Comparison of ENCODE assay signal across 9 cellular contexts in genomic region chr3:51024765-51025681, GRCh38.
DNase-seq lines count a peak whose midpoint lies in the region; ATAC-seq and TF ChIP-seq lines count a peak whose summit lies in the region.
"Had no signal": no experiment of that assay in that cellular context is flagged by ENCODE, and none has a peak within 500 bp of the region (broad histone marks: within the 10 kb centered on the region; RNA-seq: fewer than 3 reads in every experiment).

No MANE protein-coding gene starts in this region.

- TF ChIP-seq POLR2A in thyroid gland (IDR thresholded peaks at IDR 0.05) (no peak), suprapubic skin (IDR thresholded peaks at IDR 0.05) (no peak)

- 53 to 59% methylated on average over 10 of the region's 10 CpGs for WGBS in thyroid gland, 2 donors
- 14% methylated on average over 8 of the region's 10 CpGs for WGBS in suprapubic skin

- no peaks in the 10 kb centered on the region for H3K27me3 Mint-ChIP-seq in activated T-cell treated with anti-CD3 and anti-CD28 coated beads, Interleukin-2, amount 50 U/mL, for 72 hours (ENCODE audit: low read depth)
- H3K27me3 Mint-ChIP-seq in naive thymus-derived CD4-positive, alpha-beta T cell, result peaks cover 0 to 8% (median 0%) of the 10 kb centered on the region in 5 donors

- peak; percentile 92 to 94 for ATAC-seq in activated T-cell treated with anti-CD3 and anti-CD28 coated beads, Interleukin-2, amount 50 U/mL, for 72 hours (replicated peaks in 1 of 2)
- ATAC-seq in naive thymus-derived CD4-positive, alpha-beta T cell, result peak; percentile 96
- ATAC-seq in HG03175 (IDR thresholded peaks at IDR 0.05; ENCODE audit: unreplicated experiment) (no peak), HG03571 (IDR thresholded peaks at IDR 0.05; ENCODE audit: unreplicated experiment) (no peak)

- H3K36me3 ChIP-seq in naive thymus-derived CD4-positive, alpha-beta T cell (ENCODE audit: control insufficient read depth in 2 of 3, insufficient read depth in 3 of 3, low read length in 3 of 3), result no peaks in the 10 kb centered on the region
- no peaks in the 10 kb centered on the region for H3K36me3 ChIP-seq in thyroid gland
- no peaks in the 10 kb centered on the region for H3K36me3 ChIP-seq in suprapubic skin

- POLR2A ChIA-PET in naive thymus-derived CD4-positive, alpha-beta T cell (lab: Charles Lee), result interaction anchor here (0.6 to 2.2 kb wide), 14 partner anchors 9 to 458 kb away, joined by 3 to 13 read pairs (median 4); partner anchors contain the start of genes C3orf18 and MANF

- H3K4me1 Mint-ChIP-seq in activated T-cell treated with anti-CD3 and anti-CD28 coated beads, Interleukin-2, amount 50 U/mL, for 72 hours (ENCODE audit: low read depth), result peaks cover 32% of the 10 kb centered on the region
- peaks cover 27 to 72% (median 70%) of the 10 kb centered on the region in 7 donors for H3K4me1 Mint-ChIP-seq in naive thymus-derived CD4-positive, alpha-beta T cell
- H3K4me1 Mint-ChIP-seq: neural crest cell had no signal

- no peak for TF ChIP-seq EP300 in suprapubic skin (IDR thresholded peaks at IDR 0.05)

- H3K4me1 ChIP-seq in naive thymus-derived CD4-positive, alpha-beta T cell (ENCODE audit: control insufficient read depth in 2 of 2, insufficient read depth in 2 of 2, low read length in 2 of 2), result peaks cover 36 to 41% of the 10 kb centered on the region in 2 donors
- H3K4me1 ChIP-seq in thyroid gland (peaks cover 5 to 17% of the 10 kb centered on the region in 2 donors), suprapubic skin (no peaks in the 10 kb centered on the region)

- peaks cover 2 to 9% of the 10 kb centered on the region in 2 donors for H3K9me3 Mint-ChIP-seq in activated T-cell treated with anti-CD3 and anti-CD28 coated beads, Interleukin-2, amount 50 U/mL, for 72 hours
- H3K9me3 Mint-ChIP-seq in naive thymus-derived CD4-positive, alpha-beta T cell, result peaks cover 0 to 35% (median 12%) of the 10 kb centered on the region in 11 donors

- peaks cover 2 to 7% of the 10 kb centered on the region in 2 donors for H3K36me3 Mint-ChIP-seq in activated T-cell treated with anti-CD3 and anti-CD28 coated beads, Interleukin-2, amount 50 U/mL, for 72 hours (ENCODE audit: insufficient read depth in 2 of 2)
- H3K36me3 Mint-ChIP-seq in naive thymus-derived CD4-positive, alpha-beta T cell, result peaks cover 0 to 21% (median 8%) of the 10 kb centered on the region in 5 donors

- peak overlapping the region; percentile 91 for H3K27ac Mint-ChIP-seq in activated T-cell treated with anti-CD3 and anti-CD28 coated beads, Interleukin-2, amount 50 U/mL, for 72 hours
- H3K27ac Mint-ChIP-seq in naive thymus-derived CD4-positive, alpha-beta T cell, result peak overlapping the region; percentile 81 to 98 (median 96)

- H3K4me3 Mint-ChIP-seq in activated T-cell treated with anti-CD3 and anti-CD28 coated beads, Interleukin-2, amount 50 U/mL, for 72 hours, result peak overlapping the region; percentile 63 to 67
- H3K4me3 Mint-ChIP-seq in naive thymus-derived CD4-positive, alpha-beta T cell, result peak overlapping the region; percentile 66 to 89 (median 78)
- H3K4me3 Mint-ChIP-seq: neural crest cell had no signal

- peak overlapping the region; percentile 55 for H3K4me3 ChIP-seq in naive thymus-derived CD4-positive, alpha-beta T cell (ENCODE audit: low read length)
- H3K4me3 ChIP-seq in thyroid gland (replicated peaks in 1 of 3), result no peak overlapping the region
- H3K4me3 ChIP-seq in suprapubic skin, result no peak overlapping the region

- H3K27me3 ChIP-seq in naive thymus-derived CD4-positive, alpha-beta T cell (ENCODE audit: control insufficient read depth in 2 of 2, insufficient read depth in 2 of 2, low read length in 2 of 2), result no peaks in the 10 kb centered on the region
- H3K27me3 ChIP-seq in thyroid gland (no peaks in the 10 kb centered on the region), suprapubic skin (no peaks in the 10 kb centered on the region)

- peak overlapping the region; percentile 70 for H3K27ac ChIP-seq in naive thymus-derived CD4-positive, alpha-beta T cell (ENCODE audit: low read depth, low read length)
- H3K27ac ChIP-seq in thyroid gland (no peak overlapping the region), suprapubic skin (no peak overlapping the region)

- DNase-seq in DMS53 treated with DMSO at 0.1 percent for 48 hours (lab: John Stamatoyannopoulos, UW; ENCODE audit: unreplicated experiment) (peak; percentile 23), NCI-H510A treated with DMSO at 0.1 percent for 48 hours (lab: John Stamatoyannopoulos, UW) (peak; percentile 34), thyroid gland (peak; percentile 53 to 70), suprapubic skin (ENCODE audit: low spot score in 2 of 2) (no peak)
- DNase-seq in activated T-cell treated with anti-CD3 and anti-CD28 coated beads, Interleukin-2, amount 50 U/mL, for 72 hours, result peak; percentile 65
- peak; percentile 34 to 88 (median 81) for DNase-seq in naive thymus-derived CD4-positive, alpha-beta T cell

- H3K9me3 ChIP-seq in naive thymus-derived CD4-positive, alpha-beta T cell (ENCODE audit: control insufficient read depth in 2 of 3, low read length in 3 of 3), result no peaks in the 10 kb centered on the region
- H3K9me3 ChIP-seq in thyroid gland (no peaks in the 10 kb centered on the region), suprapubic skin (no peaks in the 10 kb centered on the region)

- TF ChIP-seq CTCF in thyroid gland (IDR thresholded peaks at IDR 0.05), result no peak
- no peak for TF ChIP-seq CTCF in suprapubic skin (IDR thresholded peaks at IDR 0.05)

- intact Hi-C loops in naive thymus-derived CD4-positive, alpha-beta T cell (cut with micrococcal nuclease), result loop anchor here (1.0 to 10.0 kb wide), 9 partner anchors 14 to 646 kb away; partner anchors contain the start of genes MAPKAPK3 (in 2 of the 2), DOCK3 (in 1 of the 2), MANF (in 1 of the 2) and TEX264 (in 1 of the 2)
- intact Hi-C loops in thyroid gland (cut with DNase I), result no loop called here

- CTCF ChIA-PET in naive thymus-derived CD4-positive, alpha-beta T cell (lab: Charles Lee), result interaction anchor here (0.6 to 2.2 kb wide), 5 partner anchors 13 to 1387 kb away, joined by 3 to 7 read pairs (median 5); no protein-coding TSS in a partner anchor

Comparison
In these comparisons a context has a peak if more than half of its experiments do, and no peak if none do; other contexts are left out.
1. DNase-seq: peak in DMS53 treated with DMSO at 0.1 percent for 48 hours (single experiment), NCI-H510A treated with DMSO at 0.1 percent for 48 hours (single experiment), activated T-cell treated with anti-CD3 and anti-CD28 coated beads, Interleukin-2, amount 50 U/mL, for 72 hours (2 of 2), naive thymus-derived CD4-positive, alpha-beta T cell (9 of 9) and thyroid gland (2 of 2); none in suprapubic skin (0 of 2).
2. ATAC-seq: peak in activated T-cell treated with anti-CD3 and anti-CD28 coated beads, Interleukin-2, amount 50 U/mL, for 72 hours (2 of 2) and naive thymus-derived CD4-positive, alpha-beta T cell (single experiment); none in HG03175 (single experiment) and HG03571 (single experiment).